24 cellular contexts compared by ENCODE assay signal in genomic region chr12:72261885-72262284, GRCh38. TPM values are rescaled to one million over a fixed set of nuclear protein-coding genes. Genes with fewer than 3 reads are reported as not detected.
"Had no signal": no experiment of that assay in that cellular context is flagged by ENCODE, and none has a peak within 500 bp of the region (broad histone marks: within the 10 kb centered on the region; RNA-seq: fewer than 3 reads in every experiment).

No MANE protein-coding gene starts in this region.

- H3K4me3 Mint-ChIP-seq: activated CD4-positive, alpha-beta memory T cell treated with anti-CD3 and anti-CD28 coated beads, Interleukin-2, amount 10 ng/mL, durations not matched to agents 7 days and 5 days; activated CD4-positive, alpha-beta T cell treated with anti-CD3 and anti-CD28 coated beads for 36 hours; activated naive CD8-positive, alpha-beta T cell treated with anti-CD3 and anti-CD28 coated beads, Interleukin-2, amount 10 ng/mL, durations not matched to agents 7 days and 5 days; T-cell had no signal

- H3K4me1 Mint-ChIP-seq: activated CD4-positive, alpha-beta memory T cell treated with anti-CD3 and anti-CD28 coated beads, Interleukin-2, amount 10 ng/mL, durations not matched to agents 7 days and 5 days; activated CD4-positive, alpha-beta T cell treated with anti-CD3 and anti-CD28 coated beads for 36 hours; activated naive CD8-positive, alpha-beta T cell treated with anti-CD3 and anti-CD28 coated beads, Interleukin-2, amount 10 ng/mL, durations not matched to agents 7 days and 5 days; T-cell had no signal

- H3K36me3 ChIP-seq: adrenal gland, breast epithelium had no signal

- H3K27ac ChIP-seq: adrenal gland, breast epithelium, VCaP had no signal

- H3K4me3 ChIP-seq: adrenal gland, breast epithelium had no signal

- H3K9me3 Mint-ChIP-seq: activated CD4-positive, alpha-beta memory T cell treated with anti-CD3 and anti-CD28 coated beads, Interleukin-2, amount 10 ng/mL, durations not matched to agents 7 days and 5 days; activated naive CD8-positive, alpha-beta T cell treated with anti-CD3 and anti-CD28 coated beads, Interleukin-2, amount 10 ng/mL, durations not matched to agents 7 days and 5 days; T-cell had no signal

- H3K36me3 Mint-ChIP-seq: activated naive CD8-positive, alpha-beta T cell treated with anti-CD3 and anti-CD28 coated beads, Interleukin-2, amount 10 ng/mL, durations not matched to agents 7 days and 5 days; T-cell had no signal

- H3K4me1 ChIP-seq: adrenal gland, breast epithelium had no signal

- H3K27me3 ChIP-seq: adrenal gland had no signal

- H3K9me3 ChIP-seq: adrenal gland, breast epithelium had no signal

- DNase-seq: activated CD4-positive, alpha-beta memory T cell treated with anti-CD3 and anti-CD28 coated beads, Interleukin-2, amount 10 ng/mL, durations not matched to agents 7 days and 5 days; activated CD4-positive, alpha-beta T cell treated with anti-CD3 and anti-CD28 coated beads for 36 hours; activated CD4-positive, alpha-beta T cell treated with anti-CD3 and anti-CD28 coated beads, Interleukin-2, amount 50 U/mL, for 1 hour; activated CD8-positive, alpha-beta memory T cell treated with anti-CD3 and anti-CD28 coated beads, Interleukin-2, amount 50 U/mL, for 48 hours; activated naive CD4-positive, alpha-beta T cell treated with anti-CD3 and anti-CD28 coated beads, Interleukin-2, amount 50 U/mL, for 16 hours; activated naive CD8-positive, alpha-beta T cell treated with anti-CD3 and anti-CD28 coated beads, Interleukin-2, amount 10 ng/mL, durations not matched to agents 7 days and 5 days; activated T-cell treated with anti-CD3 and anti-CD28 coated beads, Interleukin-2, amount 50 U/mL, for 1 hour; adrenal gland; anterior cingulate cortex; Kasumi-1; KBM-7; NCI-H1105 treated with DMSO at 0.1 percent for 48 hours; NCI-H1436 treated with DMSO at 0.1 percent for 48 hours; NCI-H187 treated with DMSO at 0.1 percent for 48 hours; NCI-H2081 treated with DMSO at 0.1 percent for 48 hours; NCI-H226; NCI-H69; SIG-M5; T-cell; T-helper 2 cell had no signal

- H3K27ac Mint-ChIP-seq: activated CD4-positive, alpha-beta memory T cell treated with anti-CD3 and anti-CD28 coated beads, Interleukin-2, amount 10 ng/mL, durations not matched to agents 7 days and 5 days; activated CD4-positive, alpha-beta T cell treated with anti-CD3 and anti-CD28 coated beads for 36 hours; activated naive CD8-positive, alpha-beta T cell treated with anti-CD3 and anti-CD28 coated beads, Interleukin-2, amount 10 ng/mL, durations not matched to agents 7 days and 5 days; T-cell had no signal

- H3K27me3 Mint-ChIP-seq: activated CD4-positive, alpha-beta memory T cell treated with anti-CD3 and anti-CD28 coated beads, Interleukin-2, amount 10 ng/mL, durations not matched to agents 7 days and 5 days had no signal

RNA-seq across cellular contexts. Expression of gene TRHDE, which starts 10.3 kb away (rescaled TPM):
- total RNA-seq: activated CD4-positive, alpha-beta memory T cell treated with anti-CD3 and anti-CD28 coated beads, Interleukin-2, amount 10 ng/mL, durations not matched to agents 7 days and 5 days; activated CD4-positive, alpha-beta T cell treated with anti-CD3 and anti-CD28 coated beads for 36 hours; activated naive CD8-positive, alpha-beta T cell treated with anti-CD3 and anti-CD28 coated beads, Interleukin-2, amount 10 ng/mL, durations not matched to agents 7 days and 5 days; NCI-H460; OCI-LY7 had no signal
